In genomic region chr14:75440733-75441474, GRCh38 we compare ENCODE assay signal across 12 cellular contexts. TPM values are rescaled to one million over a fixed set of nuclear protein-coding genes. Genes with fewer than 3 reads are reported as not detected.
DNase-seq lines count a peak whose midpoint lies in the region; ATAC-seq, FAIRE-seq and TF ChIP-seq lines count a peak whose summit lies in the region.
"Had no signal": no experiment of that assay in that cellular context is flagged by ENCODE, and none has a peak within 500 bp of the region (broad histone marks: within the 10 kb centered on the region; RNA-seq: fewer than 3 reads in every experiment).

No MANE protein-coding gene starts in this region.

- H2AFZ ChIP-seq in GM12878 (ENCODE audit: control insufficient read depth, low read depth, low read length) (no peak overlapping the region), smooth muscle cell (ENCODE audit: low read depth) (no peak overlapping the region)

- H3K4me2 ChIP-seq in GM12878 (ENCODE audit: control insufficient read depth, insufficient read depth) (no peak overlapping the region; the same call in none of the 2 replicates), smooth muscle cell (no peak overlapping the region)

- in situ Hi-C loops in GM12878 (cut with MboI) = no loop called here
- in situ Hi-C loops in GM13976 (cut with MboI; ENCODE audit: low sequenced_read_pairs, unreplicated experiment) = no loop called here

- 83% methylated on average over 14 of the region's 14 CpGs for WGBS in GM12878 (ENCODE audit: insufficient coverage, insufficient replicate concordance, low lambda C conversion rate, missing lambda C conversion rate)
- WGBS in smooth muscle cell (ENCODE audit: low lambda C conversion rate) = 85% methylated on average over 14 of the region's 14 CpGs

- H3K27me3 Mint-ChIP-seq in CD14-positive monocyte (ENCODE audit: low read depth in 3 of 3) = peaks cover 0 to 2% (median 0%) of the 10 kb centered on the region in 3 donors
- peaks cover 5 to 48% of the 10 kb centered on the region in 2 donors for H3K27me3 Mint-ChIP-seq in effector memory CD8-positive, alpha-beta T cell
- H3K27me3 Mint-ChIP-seq: activated naive CD8-positive, alpha-beta T cell treated with anti-CD3 and anti-CD28 coated beads, Interleukin-2, amount 10 ng/mL, durations not matched to agents 7 days and 5 days had no signal

- no peak overlapping the region for H3K4me3 Mint-ChIP-seq in CD14-positive monocyte
- H3K4me3 Mint-ChIP-seq in effector memory CD8-positive, alpha-beta T cell = no peak overlapping the region
- H3K4me3 Mint-ChIP-seq: activated CD4-positive, alpha-beta T cell treated with anti-CD3 and anti-CD28 coated beads for 36 hours; activated naive CD8-positive, alpha-beta T cell treated with anti-CD3 and anti-CD28 coated beads, Interleukin-2, amount 10 ng/mL, durations not matched to agents 7 days and 5 days; nephron had no signal

- intact Hi-C loops in GM12878 (cut with micrococcal nuclease; ENCODE audit: unreplicated experiment) = no loop called here
- intact Hi-C loops in CD14-positive monocyte (cut with micrococcal nuclease) = no loop called here

- no peak for FAIRE-seq in GM12878 (lab: Jason Lieb, UNC)

- H3K9me3 Mint-ChIP-seq in CD14-positive monocyte = no peaks in the 10 kb centered on the region
- no peaks in the 10 kb centered on the region for H3K9me3 Mint-ChIP-seq in effector memory CD8-positive, alpha-beta T cell
- H3K9me3 Mint-ChIP-seq: activated naive CD8-positive, alpha-beta T cell treated with anti-CD3 and anti-CD28 coated beads, Interleukin-2, amount 10 ng/mL, durations not matched to agents 7 days and 5 days; nephron had no signal

- no peak for TF ChIP-seq RAD21 in GM12878 (IDR thresholded peaks at IDR 0.05; ENCODE audit: insufficient read depth, low read depth, low read length)

- no TSS peak for BruUV-seq in GM12878 (replicated peaks; lab: Mats Ljungman, UMichigan)

- DNase-seq in EH (ENCODE audit: low read depth) (peak; percentile 55), GM12878 (ENCODE audit: low read depth, low spot score) (no peak), smooth muscle cell (lab: John Stamatoyannopoulos, UW; ENCODE audit: unreplicated experiment) (no peak), CD14-positive monocyte (ENCODE audit: low spot score) (no peak), GM13976 (ENCODE audit: low spot score) (no peak)
- no peak for DNase-seq in effector memory CD8-positive, alpha-beta T cell
- DNase-seq: activated CD4-positive, alpha-beta T cell treated with anti-CD3 and anti-CD28 coated beads for 36 hours; activated naive CD8-positive, alpha-beta T cell treated with anti-CD3 and anti-CD28 coated beads, Interleukin-2, amount 10 ng/mL, durations not matched to agents 7 days and 5 days; COR-L47 had no signal

- CTCF ChIA-PET in GM12878 (lab: Yijun Ruan, JAX) = interaction anchor here (0.8 to 3.4 kb wide), 16 partner anchors 9 to 371 kb away, joined by 3 to 25 read pairs (median 4); no protein-coding TSS in a partner anchor

- H3K79me2 ChIP-seq in GM12878 (ENCODE audit: control insufficient read depth, insufficient read depth, low read length) (no peaks in the 10 kb centered on the region; the same call in 1 of the 2 replicates), smooth muscle cell (ENCODE audit: low read depth) (peaks cover 99% of the 10 kb centered on the region)

- H3K4me3 ChIP-seq in GM12878 (no peak overlapping the region), smooth muscle cell (no peak overlapping the region)

- TF ChIP-seq POLR2A in GM12878 (IDR thresholded peaks at IDR 0.05; ENCODE audit: low read depth, low read length) = no peak

- SMC1A ChIA-PET in GM12878 (lab: Charles Lee; ENCODE audit: uncharacterized antibody, unreplicated experiment) = interaction anchor here (0.5 to 3.7 kb wide), 16 partner anchors 8 to 137 kb away, joined by 3 to 22 read pairs (median 4); no protein-coding TSS in a partner anchor

- peaks cover 36% of the 10 kb centered on the region for H3K4me1 Mint-ChIP-seq in CD14-positive monocyte
- no peaks in the 10 kb centered on the region for H3K4me1 Mint-ChIP-seq in effector memory CD8-positive, alpha-beta T cell (ENCODE audit: low read depth in 2 of 2)
- H3K4me1 Mint-ChIP-seq: activated CD4-positive, alpha-beta T cell treated with anti-CD3 and anti-CD28 coated beads for 36 hours had no signal

- H3K27ac Mint-ChIP-seq in CD14-positive monocyte = peak overlapping the region in 2 of 7 donors; percentile 3 to 50
- H3K27ac Mint-ChIP-seq in effector memory CD8-positive, alpha-beta T cell = no peak overlapping the region
- H3K27ac Mint-ChIP-seq: activated CD4-positive, alpha-beta T cell treated with anti-CD3 and anti-CD28 coated beads for 36 hours; activated naive CD8-positive, alpha-beta T cell treated with anti-CD3 and anti-CD28 coated beads, Interleukin-2, amount 10 ng/mL, durations not matched to agents 7 days and 5 days had no signal

- peaks cover 0 to 47% of the 10 kb centered on the region in 2 experiments for H3K36me3 ChIP-seq in GM12878 (ENCODE audit: control insufficient read depth in 2 of 2, insufficient read depth in 2 of 2, low read length in 1 of 2)
- H3K36me3 ChIP-seq in smooth muscle cell (ENCODE audit: low read depth) = peaks cover 6% of the 10 kb centered on the region

- no peaks in the 10 kb centered on the region for H3F3A ChIP-seq in smooth muscle cell (ENCODE audit: low read depth)

- H3K27ac ChIP-seq in GM12878 (ENCODE audit: control insufficient read depth, insufficient read depth) (peak overlapping the region; percentile 24; the same call in 1 of the 2 replicates), layer of hippocampus (ENCODE audit: low read depth, low read length) (peak overlapping the region; percentile 14), smooth muscle cell (ENCODE audit: low read depth) (peak overlapping the region; percentile 56)

- RAD21 ChIA-PET in GM12878 (lab: Charles Lee; ENCODE audit: unreplicated experiment) = interaction anchor here (0.7 to 2.2 kb wide), 8 partner anchors 13 to 132 kb away, joined by 3 to 15 read pairs (median 4); no protein-coding TSS in a partner anchor

- no peaks in the 10 kb centered on the region for H3K9me3 ChIP-seq in GM12878 (replicated peaks; ENCODE audit: control insufficient read depth, insufficient read depth, low read length)
- H3K9me3 ChIP-seq in smooth muscle cell (replicated peaks; ENCODE audit: low read depth) = no peaks in the 10 kb centered on the region

- H4K20me1 ChIP-seq in GM12878 (ENCODE audit: control insufficient read depth, insufficient read depth) (no peaks in the 10 kb centered on the region), smooth muscle cell (ENCODE audit: low read depth) (peaks cover 94% of the 10 kb centered on the region)

- H3K36me3 Mint-ChIP-seq in CD14-positive monocyte = peaks cover 89 to 94% of the 10 kb centered on the region in 2 donors
- H3K36me3 Mint-ChIP-seq in effector memory CD8-positive, alpha-beta T cell (ENCODE audit: insufficient read depth) = no peaks in the 10 kb centered on the region
- H3K36me3 Mint-ChIP-seq: activated naive CD8-positive, alpha-beta T cell treated with anti-CD3 and anti-CD28 coated beads, Interleukin-2, amount 10 ng/mL, durations not matched to agents 7 days and 5 days had no signal

- TF ChIP-seq EP300 in GM12878 (IDR thresholded peaks at IDR 0.05; ENCODE audit: borderline replicate concordance in 1 of 2, control insufficient read depth in 1 of 2, low read depth in 2 of 2, low read length in 2 of 2) = no peak

- H3K4me1 ChIP-seq in GM12878 (ENCODE audit: control insufficient read depth, insufficient read depth, low read length) (peaks cover 39% of the 10 kb centered on the region), smooth muscle cell (ENCODE audit: low read depth) (no peaks in the 10 kb centered on the region)

- POLR2A ChIA-PET in GM12878 (lab: Charles Lee) = interaction anchor here (1.0 to 1.3 kb wide), 4 partner anchors 11 to 220 kb away, joined by 3 read pairs; partner anchors contain the start of genes ERG28, JDP2 and TTLL5

- H3K27me3 ChIP-seq in GM12878 (replicated peaks in 1 of 2; ENCODE audit: control insufficient read depth in 2 of 2, insufficient read depth in 2 of 2, low read length in 1 of 2) (no peaks in the 10 kb centered on the region), layer of hippocampus (ENCODE audit: control insufficient read depth, insufficient read depth, low read length) (no peaks in the 10 kb centered on the region), smooth muscle cell (ENCODE audit: low read depth) (no peaks in the 10 kb centered on the region)

- ATAC-seq in GM12878 = no peak; the same call in 2 of the 3 replicates
- ATAC-seq in effector memory CD8-positive, alpha-beta T cell (replicated peaks) = no peak
- ATAC-seq in HG03565 (IDR thresholded peaks at IDR 0.05; ENCODE audit: unreplicated experiment) = no peak
- ATAC-seq: activated CD4-positive, alpha-beta T cell treated with anti-CD3 and anti-CD28 coated beads for 36 hours had no signal

- no peak for TF ChIP-seq CTCF in GM12878 (IDR thresholded peaks at IDR 0.05 in 2 of 3, conservative IDR thresholded peaks at IDR 0.05 in 1 of 3; ENCODE audit: control insufficient read depth in 2 of 3, extremely low read depth in 1 of 3, insufficient read depth in 1 of 3, low read depth in 3 of 3, low read length in 3 of 3)
- TF ChIP-seq CTCF in smooth muscle cell (IDR thresholded peaks at IDR 0.05; ENCODE audit: borderline replicate concordance, insufficient read depth, poor library complexity, severe bottlenecking) = no peak
- TF ChIP-seq CTCF in CD14-positive monocyte (IDR thresholded peaks at IDR 0.05) = no peak
- TF ChIP-seq CTCF in GM13976 (IDR thresholded peaks at IDR 0.05; ENCODE audit: borderline replicate concordance, control extremely low read depth, extremely low read depth, insufficient read depth, missing control alignments) = no peak

- H3K9ac ChIP-seq in GM12878 (ENCODE audit: control insufficient read depth, insufficient read depth, low read length) (no peak overlapping the region), smooth muscle cell (ENCODE audit: low read depth) (no peak overlapping the region)

RNA-seq across cellular contexts. Expression of gene JDP2, which starts 13.1 kb away (rescaled TPM):
- total RNA-seq in GM12878 (2013; cell fraction: nucleolus; rRNA removed) = 15.0 and 17.9 TPM in 2 replicates
- 19.4 and 21.3 TPM in 2 replicates for total RNA-seq in GM12878 (2014; rRNA removed)
- total RNA-seq in GM12878 (2014; rRNA removed; fragmentation: Illumina TruSeq; extraction: Trizol) = 11.7 and 12.1 TPM in 2 replicates
- 16.0 and 16.4 TPM in 2 replicates for total RNA-seq in GM12878 (2021)
- polyA plus RNA-seq in GM12878 (2011; ENCODE audit: low read depth) = 2.8 TPM
- polyA plus RNA-seq in GM12878 (2011; rRNA removed) = 5.1 and 6.7 TPM in 2 replicates
- polyA plus RNA-seq in GM12878 (2011; cell fraction: cytosol; rRNA removed) = 6.4 and 9.1 TPM in 2 replicates
- polyA plus RNA-seq in GM12878 (2011; cell fraction: nucleus; rRNA removed) = 7.3 and 8.7 TPM in 2 replicates
- polyA plus RNA-seq in GM12878 (2012) = 10.9 and 12.4 TPM in 2 replicates
- 3.3 and 11.5 TPM in 2 replicates for polyA plus RNA-seq in GM12878 (2014; fragmentation: Illumina TruSeq; extraction: Trizol)
- 1 to 10 TPM in 1 of 2 experiments, under 1 TPM in 1; 0.71 to 1.2 TPM for polyA plus RNA-seq in GM12878 (2014; fragmentation: Nextera tagmentation; extraction: Ambion mirVana)
- polyA plus RNA-seq in GM12878 (2014; rRNA removed) = 20.7 and 21.2 TPM in 2 replicates
- polyA plus RNA-seq in GM12878 (2016; fragmentation: Nextera tagmentation; extraction: Ambion mirVana) = 10 to 100 TPM in 1 of 2 experiments, 1 to 10 TPM in 1; 8.9 to 10.8 TPM
- 1.7 and 3.9 TPM in 2 replicates for polyA minus RNA-seq in GM12878 (2011; rRNA and poly(A)+ RNA removed)
- 2.6 and 3.1 TPM in 2 replicates for polyA minus RNA-seq in GM12878 (2011; cell fraction: cytosol; rRNA and poly(A)+ RNA removed)
- polyA minus RNA-seq in GM12878 (2011; cell fraction: nucleus; rRNA and poly(A)+ RNA removed) = 2.8 and 6.3 TPM in 2 replicates
- 70.3 and 71.2 TPM in 2 replicates for total RNA-seq in smooth muscle cell
- 98.9 and 126 TPM in 2 replicates for polyA plus RNA-seq in smooth muscle cell
- 10 to 100 TPM in 1 of 2 donors, 1 to 10 TPM in 1; 3.5 to 14.2 TPM for polyA plus RNA-seq in CD14-positive monocyte
